In genomic region chr3:10196389-10197052, GRCh38 we compare ENCODE assay signal across 10 cellular contexts. TPM values are rescaled to one million over a fixed set of nuclear protein-coding genes. Genes with fewer than 3 reads are reported as not detected.
DNase-seq lines count a peak whose midpoint lies in the region; ATAC-seq, FAIRE-seq and TF ChIP-seq lines count a peak whose summit lies in the region.
"Had no signal": no experiment of that assay in that cellular context is flagged by ENCODE, and none has a peak within 500 bp of the region (broad histone marks: within the 10 kb centered on the region; RNA-seq: fewer than 3 reads in every experiment).

No MANE protein-coding gene starts in this region.

- H3K27me3 ChIP-seq in dorsolateral prefrontal cortex = no peaks in the 10 kb centered on the region
- no peaks in the 10 kb centered on the region for H3K27me3 ChIP-seq in gastrocnemius medialis

- H3K4me1 ChIP-seq in gastrocnemius medialis = peaks cover 60 to 67% of the 10 kb centered on the region in 2 donors

- TF ChIP-seq CTCF in dorsolateral prefrontal cortex (IDR thresholded peaks at IDR 0.05 in 54 of 56, conservative IDR thresholded peaks at IDR 0.05 in 2 of 56; ENCODE audit: low read depth in 1 of 56, partially characterized antibody in 56 of 56) (no peak), gastrocnemius medialis (IDR thresholded peaks at IDR 0.05 in 4 of 5, conservative IDR thresholded peaks at IDR 0.05 in 1 of 5) (no peak), GM13977 (IDR thresholded peaks at IDR 0.05; ENCODE audit: extremely low read depth, insufficient read depth, missing control alignments) (no peak)

- H3K9me3 ChIP-seq in gastrocnemius medialis = no peaks in the 10 kb centered on the region

- H3K36me3 ChIP-seq in gastrocnemius medialis = peaks cover 0 to 15% of the 10 kb centered on the region in 2 donors

- FAIRE-seq in RCC 7860 (lab: Jason Lieb, UNC) = no peak

- no peak for ATAC-seq in gastrocnemius medialis
- ATAC-seq in HG03135 (IDR thresholded peaks at IDR 0.05; ENCODE audit: unreplicated experiment) = no peak
- ATAC-seq in HG03045 (IDR thresholded peaks at IDR 0.05; ENCODE audit: unreplicated experiment) = no peak

- intact Hi-C loops in dorsolateral prefrontal cortex (cut with DNase I) (loop anchor here in 1 of 2 donors (2.0 kb wide), 1 partner anchor 28 kb away; no protein-coding TSS in a partner anchor), gastrocnemius medialis (cut with DNase I; ENCODE audit: low total_unique reads) (loop anchor here (10.0 kb wide), 1 partner anchor 1602 kb away; no protein-coding TSS in a partner anchor)

- H3K27ac ChIP-seq in dorsolateral prefrontal cortex (peak overlapping the region; percentile 39 to 100 (median 98)), gastrocnemius medialis (peak overlapping the region; percentile 91 to 99 (median 96))
- H3K27ac ChIP-seq: SK-N-MC had no signal

- DNase-seq in ELR (ENCODE audit: low read depth) = peak; percentile 97
- DNase-seq in RCC 7860 (ENCODE audit: low spot score) = peak; percentile 38
- no peak for DNase-seq in dorsolateral prefrontal cortex
- DNase-seq in gastrocnemius medialis = peak in 1 of 2 donors; percentile 47
- DNase-seq in NCI-H2029 (lab: John Stamatoyannopoulos, UW) = no peak
- DNase-seq in GM13977 (ENCODE audit: low spot score) = no peak
- DNase-seq: islet precursor cell had no signal

- H3K4me3 ChIP-seq in dorsolateral prefrontal cortex (no peak overlapping the region), gastrocnemius medialis (no peak overlapping the region)
- H3K4me3 ChIP-seq: SK-N-MC had no signal

- in situ Hi-C loops in gastrocnemius medialis (cut with MboI; ENCODE audit: low sequenced_read_pairs in 4 of 4) = no loop called here
- in situ Hi-C loops in GM13977 (cut with MboI; ENCODE audit: low pct_unique_long_range_greater_than_20kb, low sequenced_read_pairs, unreplicated experiment) = no loop called here

- TF ChIP-seq POLR2A in gastrocnemius medialis (IDR thresholded peaks at IDR 0.05) = no peak

RNA-seq across cellular contexts. Expression of gene IRAK2, which starts 31.8 kb away (rescaled TPM):
- total RNA-seq in dorsolateral prefrontal cortex = 10 to 100 TPM in 9 of 120 experiments, 1 to 10 TPM in 111; 3.6 to 16.8 (median 6.7) TPM
- 10 to 100 TPM; 21.9 to 42.0 (median 25.8) TPM for total RNA-seq in gastrocnemius medialis

RNA-seq across cellular contexts. Expression of gene TATDN2, which starts 51.7 kb away (rescaled TPM):
- total RNA-seq in dorsolateral prefrontal cortex = 10 to 100 TPM; 28.5 to 54.1 (median 41.6) TPM
- total RNA-seq in gastrocnemius medialis = 10 to 100 TPM; 10.9 to 11.5 (median 10.9) TPM

RNA-seq across cellular contexts. Expression of gene VHL, which starts 54.9 kb away (rescaled TPM):
- total RNA-seq in dorsolateral prefrontal cortex = 10 to 100 TPM; 33.7 to 54.9 (median 42.9) TPM
- 10 to 100 TPM in 3 of 4 donors, 1 to 10 TPM in 1; 7.5 to 17.9 (median 12.8) TPM for total RNA-seq in gastrocnemius medialis

Comparison
In these comparisons a context has a peak if more than half of its experiments do, and no peak if none do; other contexts are left out.
1. DNase-seq: peak in ELR (single experiment) and RCC 7860 (single experiment); none in dorsolateral prefrontal cortex (0 of 10), NCI-H2029 (single experiment) and GM13977 (single experiment).